In genomic region chr13:74026753-74027152, GRCh38 we compare ENCODE assay signal across 9 cellular contexts.
A peak's percentile ranks its signal among the peaks of the same experiment; 100 is the strongest.
DNase-seq lines count a peak whose midpoint lies in the region; ATAC-seq, FAIRE-seq and TF ChIP-seq lines count a peak whose summit lies in the region.
"Had no signal": no experiment of that assay in that cellular context is flagged by ENCODE, and none has a peak within 500 bp of the region (broad histone marks: within the 10 kb centered on the region; RNA-seq: fewer than 3 reads in every experiment).

No MANE protein-coding gene starts in this region.

- TF ChIP-seq CTCF in natural killer cell (IDR thresholded peaks at IDR 0.05) (no peak), uterus (IDR thresholded peaks at IDR 0.05) (no peak)

- peaks cover 14% of the 10 kb centered on the region for H3K36me3 Mint-ChIP-seq in natural killer cell

- H3K4me1 ChIP-seq in aorta (ENCODE audit: control insufficient read depth in 1 of 2, insufficient read depth in 2 of 2, low read length in 2 of 2) (peaks cover 0 to 6% of the 10 kb centered on the region in 2 donors), uterus (no peaks in the 10 kb centered on the region), SJCRH30 (no peaks in the 10 kb centered on the region)

- FAIRE-seq in GM12891 (lab: Jason Lieb, UNC): peak; percentile 88
- FAIRE-seq: K562 had no signal

- DNase-seq in GM12891 (ENCODE audit: insufficient read length, low spot score): peak; percentile 13
- peak; percentile 61 for DNase-seq in NK-92 treated with Interleukin-12 subunit alpha and Interleukin-12 subunit beta, amount 100 ng/mL, for 24 hours (lab: John Stamatoyannopoulos, UW)
- DNase-seq in activated naive CD4-positive, alpha-beta T cell treated with Interleukin-2 at 50 U/mL for 16 hours: peak; percentile 63
- DNase-seq in natural killer cell: peak; percentile 61
- no peak for DNase-seq in aorta
- DNase-seq in uterus: no peak
- DNase-seq in SJCRH30: no peak

- H3K27me3 ChIP-seq in aorta (ENCODE audit: control insufficient read depth in 1 of 2, insufficient read depth in 2 of 2, low read length in 1 of 2) (no peaks in the 10 kb centered on the region), uterus (no peaks in the 10 kb centered on the region), SJCRH30 (no peaks in the 10 kb centered on the region)

- intact Hi-C loops in natural killer cell (cut with micrococcal nuclease) (loop anchor here (1.0 to 5.0 kb wide), 7 partner anchors 36 to 261 kb away; no protein-coding TSS in a partner anchor), aorta (cut with DNase I) (no loop called here), uterus (cut with DNase I; ENCODE audit: low total_unique reads) (no loop called here)

- H3K27me3 Mint-ChIP-seq in natural killer cell (ENCODE audit: low read depth in 2 of 2): no peaks in the 10 kb centered on the region

- H3K4me3 Mint-ChIP-seq in natural killer cell: peak overlapping the region; percentile 89

- H3K9me3 Mint-ChIP-seq in natural killer cell: no peaks in the 10 kb centered on the region

- H3K4me1 Mint-ChIP-seq in natural killer cell: peaks cover 71 to 82% of the 10 kb centered on the region in 2 donors

- no peak for TF ChIP-seq POLR2A in GM12891 (IDR thresholded peaks at IDR 0.05; ENCODE audit: low read depth, low read length)
- no peak for TF ChIP-seq POLR2A in uterus (IDR thresholded peaks at IDR 0.05)

- no peak overlapping the region for H3K27ac ChIP-seq in aorta (ENCODE audit: low read depth in 1 of 2, low read length in 2 of 2)
- H3K27ac ChIP-seq in uterus: no peak overlapping the region
- no peak overlapping the region for H3K27ac ChIP-seq in SJCRH30

- ATAC-seq in HG02571 (IDR thresholded peaks at IDR 0.05; ENCODE audit: unreplicated experiment) (peak; percentile 95), natural killer cell (peak; percentile 93 to 97 (median 94)), aorta (ENCODE audit: low FRiP score) (no peak)
- ATAC-seq: K562 had no signal

- no peaks in the 10 kb centered on the region for H3K9me3 ChIP-seq in aorta (ENCODE audit: control insufficient read depth, low read length)
- H3K9me3 ChIP-seq in uterus: no peaks in the 10 kb centered on the region
- no peaks in the 10 kb centered on the region for H3K9me3 ChIP-seq in SJCRH30 (replicated peaks)

- H3K27ac Mint-ChIP-seq in natural killer cell: peak overlapping the region; percentile 90

- 55% methylated on average over 4 of the region's 4 CpGs for WGBS in aorta, 2 donors

- no peak overlapping the region for H3K4me3 ChIP-seq in aorta (ENCODE audit: low read length in 2 of 2)
- no peak overlapping the region for H3K4me3 ChIP-seq in uterus
- no peak overlapping the region for H3K4me3 ChIP-seq in SJCRH30
- H3K4me3 ChIP-seq: K562 had no signal

- no peaks in the 10 kb centered on the region for H3K36me3 ChIP-seq in aorta (ENCODE audit: control insufficient read depth in 1 of 2, insufficient read depth in 2 of 2, low read length in 1 of 2)
- H3K36me3 ChIP-seq in uterus: no peaks in the 10 kb centered on the region
- H3K36me3 ChIP-seq in SJCRH30: no peaks in the 10 kb centered on the region

TF ChIP-seq in GM12891, 5 proteins besides CTCF, POLR2A, EP300 and RAD21:
- TF ChIP-seq TAF1 (IDR thresholded peaks at IDR 0.05; ENCODE audit: low read depth, low read length) (no peak), POU2F2 (IDR thresholded peaks at IDR 0.05; ENCODE audit: low read depth, low read length) (no peak), SPI1 (IDR thresholded peaks at IDR 0.05; ENCODE audit: low read depth, low read length) (peak; percentile 33; the same call in 1 of the 2 replicates)

Comparison
In these comparisons a context has a peak if more than half of its experiments do, and no peak if none do; other contexts are left out.
1. DNase-seq: peak in GM12891 (single experiment), NK-92 treated with Interleukin-12 subunit alpha and Interleukin-12 subunit beta, amount 100 ng/mL, for 24 hours (single experiment), activated naive CD4-positive, alpha-beta T cell treated with Interleukin-2 at 50 U/mL for 16 hours (single experiment) and natural killer cell (single experiment); none in aorta (0 of 2), uterus (0 of 2) and SJCRH30 (0 of 2).